In the genomic region with DNA sequence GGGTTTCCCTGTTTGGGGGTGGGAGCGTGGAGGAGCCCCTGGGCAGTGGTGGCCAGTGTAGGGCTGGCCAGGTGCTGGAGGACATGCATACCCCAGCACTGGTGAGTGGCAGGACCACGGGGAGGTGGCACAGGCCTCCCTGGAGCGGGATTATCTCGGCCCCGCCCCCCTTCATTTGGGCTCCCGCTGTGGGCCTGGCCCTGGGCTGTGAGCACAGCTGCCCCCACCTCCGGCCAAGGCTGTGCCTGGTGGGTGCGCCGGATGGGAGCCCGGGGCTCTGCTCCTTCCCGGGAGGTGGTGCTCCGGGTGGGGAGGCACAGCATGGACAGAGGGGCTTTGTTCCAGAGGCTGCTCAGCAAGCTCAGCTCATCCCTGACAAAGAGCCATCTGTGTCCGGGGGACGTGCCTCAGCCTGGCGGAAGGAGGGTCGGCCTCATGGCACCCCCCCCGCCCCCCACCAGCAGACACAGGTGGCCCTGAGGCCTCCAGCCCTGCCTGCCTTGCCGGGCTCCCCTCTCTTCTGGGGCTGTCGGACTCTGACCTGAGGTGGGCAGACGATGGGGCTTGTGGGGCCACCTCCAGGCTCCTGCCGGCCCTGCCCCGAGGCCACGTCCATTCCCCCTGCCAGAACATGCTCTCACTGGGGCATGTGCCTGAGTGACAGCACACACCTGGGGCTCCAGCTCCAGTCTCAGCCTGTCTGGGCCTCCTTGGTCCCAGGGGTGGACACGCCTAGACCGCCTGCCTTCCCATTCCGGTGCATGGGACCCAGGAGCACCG, we compare ENCODE assay signal across 1 cellular context.
TF ChIP-seq lines count a peak whose summit lies in the region.

No MANE protein-coding gene starts in this region.

TF ChIP-seq in HepG2, 621 proteins besides CTCF, POLR2A, EP300 and RAD21 (continued from another document):
- TF ChIP-seq, protein P1, sequence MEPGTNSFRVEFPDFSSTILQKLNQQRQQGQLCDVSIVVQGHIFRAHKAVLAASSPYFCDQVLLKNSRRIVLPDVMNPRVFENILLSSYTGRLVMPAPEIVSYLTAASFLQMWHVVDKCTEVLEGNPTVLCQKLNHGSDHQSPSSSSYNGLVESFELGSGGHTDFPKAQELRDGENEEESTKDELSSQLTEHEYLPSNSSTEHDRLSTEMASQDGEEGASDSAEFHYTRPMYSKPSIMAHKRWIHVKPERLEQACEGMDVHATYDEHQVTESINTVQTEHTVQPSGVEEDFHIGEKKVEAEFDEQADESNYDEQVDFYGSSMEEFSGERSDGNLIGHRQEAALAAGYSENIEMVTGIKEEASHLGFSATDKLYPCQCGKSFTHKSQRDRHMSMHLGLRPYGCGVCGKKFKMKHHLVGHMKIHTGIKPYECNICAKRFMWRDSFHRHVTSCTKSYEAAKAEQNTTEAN (CRISPR knock-in tag; conservative IDR thresholded peaks at IDR 0.05): peak; percentile 68
- TF ChIP-seq, protein P2, sequence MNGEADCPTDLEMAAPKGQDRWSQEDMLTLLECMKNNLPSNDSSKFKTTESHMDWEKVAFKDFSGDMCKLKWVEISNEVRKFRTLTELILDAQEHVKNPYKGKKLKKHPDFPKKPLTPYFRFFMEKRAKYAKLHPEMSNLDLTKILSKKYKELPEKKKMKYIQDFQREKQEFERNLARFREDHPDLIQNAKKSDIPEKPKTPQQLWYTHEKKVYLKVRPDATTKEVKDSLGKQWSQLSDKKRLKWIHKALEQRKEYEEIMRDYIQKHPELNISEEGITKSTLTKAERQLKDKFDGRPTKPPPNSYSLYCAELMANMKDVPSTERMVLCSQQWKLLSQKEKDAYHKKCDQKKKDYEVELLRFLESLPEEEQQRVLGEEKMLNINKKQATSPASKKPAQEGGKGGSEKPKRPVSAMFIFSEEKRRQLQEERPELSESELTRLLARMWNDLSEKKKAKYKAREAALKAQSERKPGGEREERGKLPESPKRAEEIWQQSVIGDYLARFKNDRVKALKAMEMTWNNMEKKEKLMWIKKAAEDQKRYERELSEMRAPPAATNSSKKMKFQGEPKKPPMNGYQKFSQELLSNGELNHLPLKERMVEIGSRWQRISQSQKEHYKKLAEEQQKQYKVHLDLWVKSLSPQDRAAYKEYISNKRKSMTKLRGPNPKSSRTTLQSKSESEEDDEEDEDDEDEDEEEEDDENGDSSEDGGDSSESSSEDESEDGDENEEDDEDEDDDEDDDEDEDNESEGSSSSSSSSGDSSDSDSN (CRISPR knock-in tag; IDR thresholded peaks at IDR 0.05): peak; percentile 98
- TF ChIP-seq SNAPC4 (CRISPR knock-in tag; IDR thresholded peaks at IDR 0.05) (0 out of 2 replicates have a peak, but pooled peaks have one; percentile 77), ZFAT (CRISPR knock-in tag; conservative IDR thresholded peaks at IDR 0.05) (no peak), BHLHE40 (IDR thresholded peaks at IDR 0.05; ENCODE audit: low read length) (no peak), ZNF329 (CRISPR knock-in tag; IDR thresholded peaks at IDR 0.05; ENCODE audit: low read depth) (peak; percentile 83; the same call in 1 of the 2 replicates), ZFP36L2 (CRISPR knock-in tag; IDR thresholded peaks at IDR 0.05) (no peak), ZNF558 (CRISPR knock-in tag; IDR thresholded peaks at IDR 0.05; ENCODE audit: borderline replicate concordance) (no peak; the same call in 1 of the 2 replicates), RXRA (CRISPR knock-in tag; IDR thresholded peaks at IDR 0.05) (peak; percentile 88), ZNF207 (IDR thresholded peaks at IDR 0.05; ENCODE audit: borderline replicate concordance) (no peak), RNF219 (CRISPR knock-in tag; IDR thresholded peaks at IDR 0.05) (no peak), ZNF143 (CRISPR knock-in tag; IDR thresholded peaks at IDR 0.05) (no peak), TAF15 (IDR thresholded peaks at IDR 0.05; ENCODE audit: low read depth, low read length, poor library complexity, severe bottlenecking) (peak; percentile 35), HDAC6 (IDR thresholded peaks at IDR 0.05; ENCODE audit: low read depth, low read length) (no peak), ZNF484 (CRISPR knock-in tag; IDR thresholded peaks at IDR 0.05; ENCODE audit: borderline replicate concordance, low read depth) (no peak), ZNF550 (CRISPR knock-in tag; IDR thresholded peaks at IDR 0.05; ENCODE audit: borderline replicate concordance) (no peak), MLLT10 (CRISPR knock-in tag; IDR thresholded peaks at IDR 0.05) (no peak), KMT2A (CRISPR knock-in tag; IDR thresholded peaks at IDR 0.05) (no peak; the same call in 1 of the 2 replicates), SP1 (IDR thresholded peaks at IDR 0.05) (no peak), SP1 (CRISPR knock-in tag; IDR thresholded peaks at IDR 0.05) (peak; percentile 54), ATF7 (IDR thresholded peaks at IDR 0.05) (no peak), ATF7 (CRISPR knock-in tag; IDR thresholded peaks at IDR 0.05) (0 out of 2 replicates have a peak, but pooled peaks have one; percentile 24), JUND (CRISPR knock-in tag; IDR thresholded peaks at IDR 0.05) (no peak), HNRNPLL (IDR thresholded peaks at IDR 0.05; ENCODE audit: low read depth, low read length, poor library complexity, severe bottlenecking) (peak; percentile 31), MXI1 (IDR thresholded peaks at IDR 0.05; ENCODE audit: borderline replicate concordance, low read depth, low read length) (no peak), ZNF101 (CRISPR knock-in tag; IDR thresholded peaks at IDR 0.05; ENCODE audit: borderline replicate concordance, low read depth) (no peak)
- TF ChIP-seq, protein P3, sequence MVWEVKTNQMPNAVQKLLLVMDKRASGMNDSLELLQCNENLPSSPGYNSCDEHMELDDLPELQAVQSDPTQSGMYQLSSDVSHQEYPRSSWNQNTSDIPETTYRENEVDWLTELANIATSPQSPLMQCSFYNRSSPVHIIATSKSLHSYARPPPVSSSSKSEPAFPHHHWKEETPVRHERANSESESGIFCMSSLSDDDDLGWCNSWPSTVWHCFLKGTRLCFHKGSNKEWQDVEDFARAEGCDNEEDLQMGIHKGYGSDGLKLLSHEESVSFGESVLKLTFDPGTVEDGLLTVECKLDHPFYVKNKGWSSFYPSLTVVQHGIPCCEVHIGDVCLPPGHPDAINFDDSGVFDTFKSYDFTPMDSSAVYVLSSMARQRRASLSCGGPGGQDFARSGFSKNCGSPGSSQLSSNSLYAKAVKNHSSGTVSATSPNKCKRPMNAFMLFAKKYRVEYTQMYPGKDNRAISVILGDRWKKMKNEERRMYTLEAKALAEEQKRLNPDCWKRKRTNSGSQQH (CRISPR knock-in tag; IDR thresholded peaks at IDR 0.05; ENCODE audit: low read depth): no peak
